20 cellular contexts compared by ENCODE assay signal in the genomic region with DNA sequence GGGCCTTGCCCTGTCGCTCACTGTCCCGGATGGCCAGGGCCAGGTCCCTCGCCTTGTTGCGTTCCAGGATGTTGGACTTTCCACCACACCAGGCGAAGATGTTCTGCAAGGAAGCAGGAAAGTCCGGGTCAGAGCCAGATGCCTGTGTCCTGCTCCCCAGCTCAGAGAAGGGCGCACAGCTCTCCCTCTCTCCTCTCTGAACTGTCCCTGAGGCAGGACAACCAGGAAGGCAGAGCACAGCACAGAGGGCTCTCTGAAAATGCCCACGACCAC. TPM values are rescaled to one million over a fixed set of nuclear protein-coding genes. Genes with fewer than 3 reads are reported as not detected.
A peak's percentile ranks its signal among the peaks of the same experiment; 100 is the strongest.
DNase-seq lines count a peak whose midpoint lies in the region; ATAC-seq and TF ChIP-seq lines count a peak whose summit lies in the region.
"Had no signal": no experiment of that assay in that cellular context is flagged by ENCODE, and none has a peak within 500 bp of the region (broad histone marks: within the 10 kb centered on the region; RNA-seq: fewer than 3 reads in every experiment).

No MANE protein-coding gene starts in this region.

- no peak overlapping the region for H2AFZ ChIP-seq in DND-41 (ENCODE audit: low read depth, low read length)
- no peak overlapping the region for H2AFZ ChIP-seq in neuronal stem cell (ENCODE audit: low read length)

- no peaks in the 10 kb centered on the region for H4K20me1 ChIP-seq in DND-41 (ENCODE audit: insufficient read depth, low read length)

- no peak overlapping the region for H3K18ac ChIP-seq in neuronal stem cell (ENCODE audit: low read length)

- no peak overlapping the region for H2BK15ac ChIP-seq in neuronal stem cell (ENCODE audit: low read length)

- peak overlapping the region; percentile 4 for H3K27ac Mint-ChIP-seq in activated T-helper 2 cell treated with anti-CD3 and anti-CD28 coated beads, Interferon-gamma antibody, Interleukin-2, Interleukin-4, amounts not matched to agents 10 μg/mL and 5 μg/mL and 100 μg/mL, durations not matched to agents 14 hours and 24 hours and 36 hours
- H3K27ac Mint-ChIP-seq: CD4-positive, alpha-beta memory T cell had no signal

- DNase-seq in DND-41 (no peak), neuronal stem cell (ENCODE audit: low spot score) (no peak), NCI-H2227 (lab: John Stamatoyannopoulos, UW; ENCODE audit: unreplicated experiment) (no peak), NCI-H2029 (lab: John Stamatoyannopoulos, UW) (no peak)
- DNase-seq in activated T-helper 2 cell treated with anti-CD3 and anti-CD28 coated beads, Interferon-gamma antibody, Interleukin-2, Interleukin-4, amounts not matched to agents 10 μg/mL and 5 μg/mL and 100 μg/mL, durations not matched to agents 14 hours and 24 hours and 36 hours (ENCODE audit: low spot score): no peak
- DNase-seq: Calu3; CD4-positive, alpha-beta memory T cell; HCEC 1CT; KBM-7; MV-4-11; NCI-H1417; NCI-H187 treated with DMSO at 0.1 percent for 48 hours; NCI-H2171; NCI-H446 treated with DMSO at 0.1 percent for 48 hours; NK-92 treated with Interleukin-12 subunit alpha and Interleukin-12 subunit beta, amount 100 ng/mL, for 24 hours; RPMI8226; SJCRH30 had no signal

- no peak overlapping the region for H2AK5ac ChIP-seq in neuronal stem cell (ENCODE audit: low read depth, low read length)

- no peak overlapping the region for H2BK120ac ChIP-seq in neuronal stem cell (ENCODE audit: low read depth, low read length)

- H3K4me3 Mint-ChIP-seq in activated T-helper 2 cell treated with anti-CD3 and anti-CD28 coated beads, Interferon-gamma antibody, Interleukin-2, Interleukin-4, amounts not matched to agents 10 μg/mL and 5 μg/mL and 100 μg/mL, durations not matched to agents 14 hours and 24 hours and 36 hours (ENCODE audit: low read depth): no peak overlapping the region
- H3K4me3 Mint-ChIP-seq: CD4-positive, alpha-beta memory T cell had no signal

- peaks cover 2% of the 10 kb centered on the region for H3K79me1 ChIP-seq in neuronal stem cell (ENCODE audit: low read depth, low read length)

- peak overlapping the region; percentile 17 for H3K14ac ChIP-seq in neuronal stem cell (ENCODE audit: low read length)

- H3K4me3 ChIP-seq in DND-41 (ENCODE audit: low read depth in 1 of 2, low read length in 2 of 2): no peak overlapping the region
- no peak overlapping the region for H3K4me3 ChIP-seq in neuronal stem cell (ENCODE audit: low read length in 2 of 2)
- H3K4me3 ChIP-seq in stomach smooth muscle (ENCODE audit: low read length in 2 of 2): no peak overlapping the region
- H3K4me3 ChIP-seq: SJCRH30 had no signal

- intact Hi-C loops in activated T-helper 2 cell treated with anti-CD3 and anti-CD28 coated beads, Interferon-gamma antibody, Interleukin-2, Interleukin-4, amounts not matched to agents 10 μg/mL and 5 μg/mL and 100 μg/mL, durations not matched to agents 14 hours and 24 hours and 36 hours (cut with micrococcal nuclease): no loop called here

- H3K27me3 ChIP-seq in DND-41 (ENCODE audit: insufficient read depth, low read length, poor library complexity) (no peaks in the 10 kb centered on the region), neuronal stem cell (ENCODE audit: control insufficient read depth in 3 of 3, insufficient read depth in 3 of 3, low read depth in 1 of 3, low read length in 3 of 3) (peaks cover 0 to 2% (median 0%) of the 10 kb centered on the region in 3 experiments), stomach smooth muscle (ENCODE audit: control insufficient read depth in 1 of 2, insufficient read depth in 2 of 2, low read length in 2 of 2) (no peaks in the 10 kb centered on the region)
- H3K27me3 ChIP-seq: SJCRH30 had no signal

- peak overlapping the region; percentile 66 for H2BK5ac ChIP-seq in neuronal stem cell (ENCODE audit: low read length)

- H3K36me3 ChIP-seq in DND-41 (ENCODE audit: insufficient read depth, low read length) (peaks cover 79% of the 10 kb centered on the region), neuronal stem cell (replicated peaks in 1 of 2; ENCODE audit: control insufficient read depth in 2 of 2, insufficient read depth in 2 of 2, low read length in 2 of 2) (no peaks in the 10 kb centered on the region), stomach smooth muscle (ENCODE audit: control insufficient read depth in 2 of 2, insufficient read depth in 2 of 2, low read length in 2 of 2) (peaks cover 0 to 4% of the 10 kb centered on the region in 2 donors)
- H3K36me3 ChIP-seq: SJCRH30 had no signal

- H2BK12ac ChIP-seq in neuronal stem cell (ENCODE audit: low read length): no peak overlapping the region

- no peak overlapping the region for H4K91ac ChIP-seq in neuronal stem cell (ENCODE audit: low read depth, low read length, poor library complexity)

- peaks cover 4% of the 10 kb centered on the region for H3K4me1 ChIP-seq in DND-41 (ENCODE audit: insufficient read depth, low read length)
- H3K4me1 ChIP-seq in neuronal stem cell (ENCODE audit: control insufficient read depth in 2 of 2, insufficient read depth in 1 of 2, low read depth in 1 of 2, low read length in 2 of 2): peaks cover 0 to 5% of the 10 kb centered on the region in 2 donors
- H3K4me1 ChIP-seq in stomach smooth muscle (ENCODE audit: control insufficient read depth, insufficient read depth, low read length): peaks cover 40% of the 10 kb centered on the region
- H3K4me1 ChIP-seq: SJCRH30 had no signal

- peaks cover 13% of the 10 kb centered on the region for H3K4me1 Mint-ChIP-seq in activated T-helper 2 cell treated with anti-CD3 and anti-CD28 coated beads, Interferon-gamma antibody, Interleukin-2, Interleukin-4, amounts not matched to agents 10 μg/mL and 5 μg/mL and 100 μg/mL, durations not matched to agents 14 hours and 24 hours and 36 hours (ENCODE audit: low read depth)
- H3K4me1 Mint-ChIP-seq: CD4-positive, alpha-beta memory T cell had no signal

- peaks cover 14% of the 10 kb centered on the region for H3K9me3 Mint-ChIP-seq in activated T-helper 2 cell treated with anti-CD3 and anti-CD28 coated beads, Interferon-gamma antibody, Interleukin-2, Interleukin-4, amounts not matched to agents 10 μg/mL and 5 μg/mL and 100 μg/mL, durations not matched to agents 14 hours and 24 hours and 36 hours

- H3K9me3 ChIP-seq in DND-41 (ENCODE audit: insufficient read depth, low read length, severe bottlenecking) (peaks cover 2% of the 10 kb centered on the region), neuronal stem cell (replicated peaks in 1 of 2; ENCODE audit: control insufficient read depth in 2 of 2, insufficient read depth in 1 of 2, low read depth in 1 of 2, low read length in 2 of 2) (no peaks in the 10 kb centered on the region), stomach smooth muscle (ENCODE audit: control insufficient read depth in 2 of 2, low read length in 2 of 2) (no peaks in the 10 kb centered on the region)

- H3K4me2 ChIP-seq in DND-41 (ENCODE audit: insufficient read depth, low read length) (no peak overlapping the region), neuronal stem cell (ENCODE audit: insufficient read depth, low read length, poor library complexity, severe bottlenecking) (no peak overlapping the region)

- no CpG with 5 or more reads among the region's 8 CpGs for WGBS in neuronal stem cell (ENCODE audit: extremely low coverage in 2 of 2, insufficient read length in 2 of 2, insufficient replicate concordance in 1 of 2), 2 donors

- no peak for TF ChIP-seq CTCF in DND-41 (IDR thresholded peaks at IDR 0.05; ENCODE audit: borderline replicate concordance, extremely low read depth, low read length, poor library complexity, severe bottlenecking)

- H3K27ac ChIP-seq in DND-41 (ENCODE audit: low read length) (peak overlapping the region; percentile 30; the same call in 1 of the 2 replicates), neuronal stem cell (replicated peaks; ENCODE audit: low read length) (no peak overlapping the region), stomach smooth muscle (ENCODE audit: low read length) (peak overlapping the region; percentile 66)
- H3K27ac ChIP-seq: SJCRH30 had no signal

- H3K9ac ChIP-seq in DND-41 (ENCODE audit: low read depth, low read length) (no peak overlapping the region), neuronal stem cell (ENCODE audit: low read depth, low read length, poor library complexity) (no peak overlapping the region), stomach smooth muscle (ENCODE audit: low read length in 2 of 2) (no peak overlapping the region)

- H4K8ac ChIP-seq in neuronal stem cell (ENCODE audit: low read depth, low read length): no peak overlapping the region

- H3K79me2 ChIP-seq in DND-41 (ENCODE audit: insufficient read depth, low read length): peaks cover 32% of the 10 kb centered on the region

- peak overlapping the region; percentile 80 for H3K23ac ChIP-seq in neuronal stem cell (ENCODE audit: low read depth, low read length, poor library complexity)

- peaks cover 74% of the 10 kb centered on the region for H3K36me3 Mint-ChIP-seq in activated T-helper 2 cell treated with anti-CD3 and anti-CD28 coated beads, Interferon-gamma antibody, Interleukin-2, Interleukin-4, amounts not matched to agents 10 μg/mL and 5 μg/mL and 100 μg/mL, durations not matched to agents 14 hours and 24 hours and 36 hours (ENCODE audit: low read depth)

- no peak overlapping the region for H3K4ac ChIP-seq in neuronal stem cell (ENCODE audit: low read length)

- H3K27me3 Mint-ChIP-seq in activated T-helper 2 cell treated with anti-CD3 and anti-CD28 coated beads, Interferon-gamma antibody, Interleukin-2, Interleukin-4, amounts not matched to agents 10 μg/mL and 5 μg/mL and 100 μg/mL, durations not matched to agents 14 hours and 24 hours and 36 hours (ENCODE audit: low read depth): no peaks in the 10 kb centered on the region
- H3K27me3 Mint-ChIP-seq: CD4-positive, alpha-beta memory T cell had no signal

- ATAC-seq in DND-41 (ENCODE audit: insufficient read depth, low read depth) (no peak), HG02763 (IDR thresholded peaks at IDR 0.05; ENCODE audit: unreplicated experiment) (no peak)

RNA-seq across cellular contexts. Expression of a gene that starts 11.0 kb away (rescaled TPM):
- 145 and 146 TPM in 2 replicates for total RNA-seq in activated T-helper 2 cell treated with anti-CD3 and anti-CD28 coated beads, Interferon-gamma antibody, Interleukin-2, Interleukin-4, amounts not matched to agents 10 μg/mL and 5 μg/mL and 100 μg/mL, durations not matched to agents 14 hours and 24 hours and 36 hours
- 41.7 TPM for polyA plus RNA-seq in neuronal stem cell (2013, experiment 1 of 2)
- polyA plus RNA-seq in neuronal stem cell (2013, experiment 2 of 2): 42.5 TPM

RNA-seq across cellular contexts. Expression of a gene that starts 19.4 kb away (rescaled TPM):
- 0.48 and 1.3 TPM in 2 replicates for total RNA-seq in activated T-helper 2 cell treated with anti-CD3 and anti-CD28 coated beads, Interferon-gamma antibody, Interleukin-2, Interleukin-4, amounts not matched to agents 10 μg/mL and 5 μg/mL and 100 μg/mL, durations not matched to agents 14 hours and 24 hours and 36 hours
- polyA plus RNA-seq in neuronal stem cell (2013, experiment 1 of 2): 0.15 TPM
- 0.15 TPM for polyA plus RNA-seq in neuronal stem cell (2013, experiment 2 of 2)
- total RNA-seq: G401 had no signal
- polyA plus RNA-seq: CD4-positive, alpha-beta memory T cell had no signal

RNA-seq across cellular contexts. Expression of a gene that starts 44.5 kb away (rescaled TPM):
- total RNA-seq in activated T-helper 2 cell treated with anti-CD3 and anti-CD28 coated beads, Interferon-gamma antibody, Interleukin-2, Interleukin-4, amounts not matched to agents 10 μg/mL and 5 μg/mL and 100 μg/mL, durations not matched to agents 14 hours and 24 hours and 36 hours: 17.0 and 18.9 TPM in 2 replicates
- 14.0 TPM for polyA plus RNA-seq in neuronal stem cell (2013, experiment 1 of 2)
- polyA plus RNA-seq in neuronal stem cell (2013, experiment 2 of 2): 13.1 TPM

RNA-seq across cellular contexts. Expression of a gene that starts 44.8 kb away (rescaled TPM):
- 26.3 and 29.6 TPM in 2 replicates for total RNA-seq in activated T-helper 2 cell treated with anti-CD3 and anti-CD28 coated beads, Interferon-gamma antibody, Interleukin-2, Interleukin-4, amounts not matched to agents 10 μg/mL and 5 μg/mL and 100 μg/mL, durations not matched to agents 14 hours and 24 hours and 36 hours
- polyA plus RNA-seq in neuronal stem cell (2013, experiment 1 of 2): 7.8 TPM
- 8.5 TPM for polyA plus RNA-seq in neuronal stem cell (2013, experiment 2 of 2)
